ENCODE assay signal across 13 cellular contexts in genomic region chr4:139558235-139559094, GRCh38. TPM values are rescaled to one million over a fixed set of nuclear protein-coding genes. Genes with fewer than 3 reads are reported as not detected.
DNase-seq lines count a peak whose midpoint lies in the region; ATAC-seq and TF ChIP-seq lines count a peak whose summit lies in the region.
"Had no signal": no experiment of that assay in that cellular context is flagged by ENCODE, and none has a peak within 500 bp of the region (broad histone marks: within the 10 kb centered on the region; RNA-seq: fewer than 3 reads in every experiment).

No MANE protein-coding gene starts in this region.

- H3K4me3 ChIP-seq in NB4 (ENCODE audit: low read depth, low read length) (no peak overlapping the region), smooth muscle cell (no peak overlapping the region), esophagus muscularis mucosa (no peak overlapping the region)

- TF ChIP-seq POLR2A in NB4 (IDR thresholded peaks at IDR 0.05; ENCODE audit: extremely low read depth, insufficient read length) = no peak
- no peak for TF ChIP-seq POLR2A in esophagus muscularis mucosa (IDR thresholded peaks at IDR 0.05; ENCODE audit: low read depth)

- H3F3A ChIP-seq in smooth muscle cell (ENCODE audit: low read depth) = peaks cover 31% of the 10 kb centered on the region

- 71% methylated on average over 12 of the region's 12 CpGs for WGBS in smooth muscle cell (ENCODE audit: low lambda C conversion rate)
- WGBS in esophagus muscularis mucosa = 71% methylated on average over 7 of the region's 12 CpGs

- intact Hi-C loops in esophagus muscularis mucosa (cut with DNase I) = no loop called here

- no peak for TF ChIP-seq EP300 in esophagus muscularis mucosa (IDR thresholded peaks at IDR 0.05)

- H3K36me3 ChIP-seq in smooth muscle cell (ENCODE audit: low read depth) (no peaks in the 10 kb centered on the region), esophagus muscularis mucosa (no peaks in the 10 kb centered on the region)
- H3K36me3 ChIP-seq: gastrocnemius medialis, stomach had no signal

- DNase-seq in T-helper 1 cell (no peak), NB4 (ENCODE audit: low read depth) (peak; percentile 66), smooth muscle cell (lab: John Stamatoyannopoulos, UW; ENCODE audit: unreplicated experiment) (peak; percentile 2), DMS153 (lab: John Stamatoyannopoulos, UW) (no peak), esophagus muscularis mucosa (ENCODE audit: extremely low spot score) (no peak), KG1 (lab: John Stamatoyannopoulos, UW) (no peak)
- no peak for DNase-seq in central memory CD8-positive, alpha-beta T cell (ENCODE audit: low spot score in 2 of 2)
- DNase-seq: gastrocnemius medialis, HFFc6, SHP77 treated with DMSO at 0.1 percent for 48 hours had no signal

- peaks cover 16% of the 10 kb centered on the region for H3K79me2 ChIP-seq in smooth muscle cell (ENCODE audit: low read depth)

- H3K4me1 ChIP-seq in smooth muscle cell (ENCODE audit: low read depth) (peaks cover 31% of the 10 kb centered on the region), esophagus muscularis mucosa (peaks cover 30 to 41% (median 32%) of the 10 kb centered on the region in 4 donors)

- TF ChIP-seq CTCF in NB4 (IDR thresholded peaks at IDR 0.05; ENCODE audit: low read depth, low read length) (no peak), smooth muscle cell (IDR thresholded peaks at IDR 0.05; ENCODE audit: borderline replicate concordance, insufficient read depth, poor library complexity, severe bottlenecking) (no peak), esophagus muscularis mucosa (IDR thresholded peaks at IDR 0.05) (no peak)

- H3K36me3 Mint-ChIP-seq in T-helper 1 cell treated with Interleukin-12 subunit alpha and Interleukin-12 subunit beta and Interleukin-4 antibody, amounts not matched to agents 30 μg/mL and 1 μg/mL, for 36 hours (ENCODE audit: low read depth) = no peaks in the 10 kb centered on the region
- peaks cover 22% of the 10 kb centered on the region for H3K36me3 Mint-ChIP-seq in central memory CD8-positive, alpha-beta T cell (ENCODE audit: insufficient read depth)
- H3K36me3 Mint-ChIP-seq: activated naive CD8-positive, alpha-beta T cell had no signal

- peaks cover 5% of the 10 kb centered on the region for H4K20me1 ChIP-seq in smooth muscle cell (ENCODE audit: low read depth)

- H2AFZ ChIP-seq in smooth muscle cell (ENCODE audit: low read depth) = peak overlapping the region; percentile 69

- H3K9me3 ChIP-seq in smooth muscle cell (replicated peaks; ENCODE audit: low read depth) (no peaks in the 10 kb centered on the region), esophagus muscularis mucosa (no peaks in the 10 kb centered on the region)
- H3K9me3 ChIP-seq: gastrocnemius medialis, stomach had no signal

- no peak for ATAC-seq in central memory CD8-positive, alpha-beta T cell (replicated peaks; ENCODE audit: extremely low read depth, poor library complexity, severe bottlenecking)
- ATAC-seq: gastrocnemius medialis had no signal

- no peaks in the 10 kb centered on the region for H3K27me3 ChIP-seq in smooth muscle cell (ENCODE audit: low read depth)
- H3K27me3 ChIP-seq in esophagus muscularis mucosa = no peaks in the 10 kb centered on the region
- H3K27me3 ChIP-seq: gastrocnemius medialis, stomach had no signal

- peak overlapping the region; percentile 46 for H3K4me2 ChIP-seq in smooth muscle cell

- peak overlapping the region; percentile 5 for H3K4me3 Mint-ChIP-seq in T-helper 1 cell treated with Interleukin-12 subunit alpha and Interleukin-12 subunit beta and Interleukin-4 antibody, amounts not matched to agents 30 μg/mL and 1 μg/mL, for 36 hours
- H3K4me3 Mint-ChIP-seq in central memory CD8-positive, alpha-beta T cell = no peak overlapping the region

- H3K27ac Mint-ChIP-seq in T-helper 1 cell treated with Interleukin-12 subunit alpha and Interleukin-12 subunit beta and Interleukin-4 antibody, amounts not matched to agents 30 μg/mL and 1 μg/mL, for 36 hours = no peak overlapping the region
- H3K27ac Mint-ChIP-seq in central memory CD8-positive, alpha-beta T cell (ENCODE audit: low read depth) = peak overlapping the region; percentile 62
- H3K27ac Mint-ChIP-seq: activated naive CD8-positive, alpha-beta T cell; HFFc6 had no signal

- H3K27ac ChIP-seq in smooth muscle cell (ENCODE audit: low read depth) = no peak overlapping the region
- no peak overlapping the region for H3K27ac ChIP-seq in esophagus muscularis mucosa (replicated peaks in 1 of 4)

- H3K27me3 Mint-ChIP-seq in T-helper 1 cell treated with Interleukin-12 subunit alpha and Interleukin-12 subunit beta and Interleukin-4 antibody, amounts not matched to agents 30 μg/mL and 1 μg/mL, for 36 hours (ENCODE audit: low read depth) = peaks cover 14% of the 10 kb centered on the region
- peaks cover 10% of the 10 kb centered on the region for H3K27me3 Mint-ChIP-seq in central memory CD8-positive, alpha-beta T cell
- H3K27me3 Mint-ChIP-seq: activated naive CD8-positive, alpha-beta T cell had no signal

- H3K9ac ChIP-seq in smooth muscle cell (ENCODE audit: low read depth) = no peak overlapping the region

- peaks cover 32% of the 10 kb centered on the region for H3K4me1 Mint-ChIP-seq in T-helper 1 cell treated with Interleukin-12 subunit alpha and Interleukin-12 subunit beta and Interleukin-4 antibody, amounts not matched to agents 30 μg/mL and 1 μg/mL, for 36 hours (ENCODE audit: low read depth)
- H3K4me1 Mint-ChIP-seq in central memory CD8-positive, alpha-beta T cell = peaks cover 39% of the 10 kb centered on the region

- no peaks in the 10 kb centered on the region for H3K9me3 Mint-ChIP-seq in T-helper 1 cell treated with Interleukin-12 subunit alpha and Interleukin-12 subunit beta and Interleukin-4 antibody, amounts not matched to agents 30 μg/mL and 1 μg/mL, for 36 hours
- H3K9me3 Mint-ChIP-seq in central memory CD8-positive, alpha-beta T cell = no peaks in the 10 kb centered on the region
- H3K9me3 Mint-ChIP-seq: HFFc6 had no signal

RNA-seq across cellular contexts. Expression of gene SETD7, which starts 2.4 kb away (rescaled TPM):
- total RNA-seq in smooth muscle cell (34.2 and 39.3 TPM in 2 replicates), esophagus muscularis mucosa (10 to 100 TPM; 54.4 to 96.0 (median 63.9) TPM)
- 8.5 and 10.2 TPM in 2 replicates for polyA plus RNA-seq in smooth muscle cell

Comparison
In these comparisons a context has a peak if more than half of its experiments do, and no peak if none do; other contexts are left out.
1. DNase-seq: peak in NB4 (single experiment) and smooth muscle cell (single experiment); none in T-helper 1 cell (0 of 5), central memory CD8-positive, alpha-beta T cell (0 of 2), DMS153 (single experiment), esophagus muscularis mucosa (single experiment) and KG1 (single experiment).